ENCODE assay signal across 8 cellular contexts in the genomic region with DNA sequence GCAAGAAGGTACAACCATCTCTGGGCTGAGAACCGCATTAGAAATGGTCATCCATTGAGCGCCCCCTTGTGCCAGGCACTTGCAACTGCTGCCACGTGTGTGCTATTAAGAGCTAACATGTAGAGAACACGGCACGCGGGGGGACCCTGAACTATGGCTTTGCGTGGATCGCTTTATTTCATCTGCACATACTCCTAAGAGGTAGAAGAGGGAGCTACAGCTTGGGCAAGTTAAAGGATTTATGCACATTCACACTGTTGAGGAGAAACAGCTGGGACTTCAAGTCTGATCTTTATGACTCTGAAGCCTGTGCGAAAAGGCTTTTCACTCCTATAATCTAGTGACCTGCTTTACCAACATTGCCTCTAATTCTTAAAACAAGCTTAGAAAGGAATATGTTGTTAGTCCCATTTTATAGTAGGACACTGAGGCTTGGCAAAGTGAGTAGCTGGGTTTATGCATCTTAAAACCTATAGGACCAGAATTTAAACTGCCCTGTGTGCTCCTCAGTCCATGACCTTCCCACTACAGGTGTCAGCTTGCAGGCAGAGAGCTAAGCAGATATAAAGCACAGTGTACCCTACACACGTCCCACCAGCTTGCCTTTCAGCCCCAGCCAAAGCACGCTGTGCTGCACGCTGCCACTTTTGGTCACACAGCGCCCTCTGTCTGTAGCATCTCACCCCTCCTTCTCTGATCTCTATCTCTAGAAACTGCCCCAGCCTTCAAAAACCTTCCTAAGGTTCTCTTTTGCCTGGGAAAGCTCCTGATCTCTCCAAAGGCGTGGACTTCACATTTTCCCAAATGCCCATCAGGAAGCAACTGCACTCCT. TPM values are rescaled to one million over a fixed set of nuclear protein-coding genes. Genes with fewer than 3 reads are reported as not detected.
A peak's percentile ranks its signal among the peaks of the same experiment; 100 is the strongest.
DNase-seq lines count a peak whose midpoint lies in the region; ATAC-seq, FAIRE-seq and TF ChIP-seq lines count a peak whose summit lies in the region.

No MANE protein-coding gene starts in this region.

- no peaks in the 10 kb centered on the region for H3K36me3 Mint-ChIP-seq in activated naive CD4-positive, alpha-beta T cell treated with anti-CD3 and anti-CD28 coated beads, Interleukin-2, amount 50 U/mL, for 72 hours

- no peaks in the 10 kb centered on the region for H3K4me1 ChIP-seq in cardiac muscle cell (ENCODE audit: low read depth)
- H3K4me1 ChIP-seq in psoas muscle: peaks cover 5% of the 10 kb centered on the region

- H3K36me3 ChIP-seq in cardiac muscle cell (no peaks in the 10 kb centered on the region), psoas muscle (ENCODE audit: insufficient read depth in 1 of 2, low read depth in 1 of 2) (no peaks in the 10 kb centered on the region)

- no peaks in the 10 kb centered on the region for H3K9me3 Mint-ChIP-seq in activated naive CD4-positive, alpha-beta T cell treated with anti-CD3 and anti-CD28 coated beads, Interleukin-2, amount 50 U/mL, for 72 hours

- H3K27ac ChIP-seq in cardiac muscle cell: no peak overlapping the region
- H3K27ac ChIP-seq in psoas muscle: no peak overlapping the region

- H3K9me3 ChIP-seq in cardiac muscle cell (ENCODE audit: low read depth): no peaks in the 10 kb centered on the region
- H3K9me3 ChIP-seq in psoas muscle: no peaks in the 10 kb centered on the region

- peak; percentile 79 for FAIRE-seq in urothelium cell line (lab: Jason Lieb, UNC)

- no peak overlapping the region for H3K4me3 ChIP-seq in GM12875 (ENCODE audit: low read depth, low read length)
- no peak overlapping the region for H3K4me3 ChIP-seq in cardiac muscle cell
- H3K4me3 ChIP-seq in psoas muscle: peak overlapping the region; percentile 12

- DNase-seq in NCI-H1105 (lab: John Stamatoyannopoulos, UW): peak; percentile 68
- peak; percentile 73 to 88 for DNase-seq in activated naive CD4-positive, alpha-beta T cell treated with anti-CD3 and anti-CD28 coated beads, Interleukin-2, amount 50 U/mL, for 72 hours (ENCODE audit: low spot score in 2 of 2)
- peak; percentile 86 to 87 for DNase-seq in cardiac muscle cell (ENCODE audit: low read depth in 1 of 2, low spot score in 1 of 2)
- DNase-seq in psoas muscle: peak; percentile 82 to 86
- peak; percentile 82 for DNase-seq in urothelium cell line (ENCODE audit: low spot score)

- WGBS in psoas muscle, 3 donors: 4 to 7% (median 6%) methylated on average over 14 of the region's 14 CpGs

- H3K27me3 ChIP-seq in cardiac muscle cell: no peaks in the 10 kb centered on the region
- H3K27me3 ChIP-seq in psoas muscle (ENCODE audit: insufficient read depth in 3 of 3, low read length in 2 of 3): peaks cover 0 to 6% (median 0%) of the 10 kb centered on the region in 3 donors

- H3K27ac Mint-ChIP-seq in activated naive CD4-positive, alpha-beta T cell treated with anti-CD3 and anti-CD28 coated beads, Interleukin-2, amount 50 U/mL, for 72 hours: peak overlapping the region; percentile 12 to 15

- TF ChIP-seq CTCF in GM12875 (IDR thresholded peaks at IDR 0.05; ENCODE audit: borderline replicate concordance, insufficient read depth, low read depth, low read length): peak; percentile 94
- TF ChIP-seq CTCF in cardiac muscle cell (IDR thresholded peaks at IDR 0.05; ENCODE audit: low read depth, low read length): peak; percentile 95
- TF ChIP-seq CTCF in psoas muscle (IDR thresholded peaks at IDR 0.05): peak; percentile 81

- intact Hi-C loops in psoas muscle (cut with DNase I): loop anchor here (1.0 to 10.0 kb wide), 6 partner anchors 109 to 289 kb away; a partner anchor contains a TSS

- ATAC-seq in HG02759 (IDR thresholded peaks at IDR 0.05; ENCODE audit: unreplicated experiment): peak; percentile 82
- peak; percentile 98 for ATAC-seq in SK-N-SH treated with all-trans-retinoic acid at 6 μM for 48 hours
- ATAC-seq in activated naive CD4-positive, alpha-beta T cell treated with anti-CD3 and anti-CD28 coated beads, Interleukin-2, amount 50 U/mL, for 72 hours: peak; percentile 90 to 96
- peak; percentile 91 to 97 (median 94) for ATAC-seq in psoas muscle

TF ChIP-seq in SK-N-SH treated with all-trans-retinoic acid at 6 μM for 48 hours, 23 proteins besides CTCF, POLR2A, EP300 and RAD21:
- TF ChIP-seq, protein P1, sequence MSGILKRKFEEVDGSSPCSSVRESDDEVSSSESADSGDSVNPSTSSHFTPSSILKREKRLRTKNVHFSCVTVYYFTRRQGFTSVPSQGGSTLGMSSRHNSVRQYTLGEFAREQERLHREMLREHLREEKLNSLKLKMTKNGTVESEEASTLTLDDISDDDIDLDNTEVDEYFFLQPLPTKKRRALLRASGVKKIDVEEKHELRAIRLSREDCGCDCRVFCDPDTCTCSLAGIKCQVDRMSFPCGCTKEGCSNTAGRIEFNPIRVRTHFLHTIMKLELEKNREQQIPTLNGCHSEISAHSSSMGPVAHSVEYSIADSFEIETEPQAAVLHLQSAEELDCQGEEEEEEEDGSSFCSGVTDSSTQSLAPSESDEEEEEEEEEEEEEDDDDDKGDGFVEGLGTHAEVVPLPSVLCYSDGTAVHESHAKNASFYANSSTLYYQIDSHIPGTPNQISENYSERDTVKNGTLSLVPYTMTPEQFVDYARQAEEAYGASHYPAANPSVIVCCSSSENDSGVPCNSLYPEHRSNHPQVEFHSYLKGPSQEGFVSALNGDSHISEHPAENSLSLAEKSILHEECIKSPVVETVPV (CRISPR knock-in tag; IDR thresholded peaks at IDR 0.05): no peak
- TF ChIP-seq ESRRG (CRISPR knock-in tag; IDR thresholded peaks at IDR 0.05) (no peak), CSDC2 (CRISPR knock-in tag; IDR thresholded peaks at IDR 0.05) (no peak), OSR1 (CRISPR knock-in tag; IDR thresholded peaks at IDR 0.05) (no peak), ARNTL (CRISPR knock-in tag; IDR thresholded peaks at IDR 0.05; ENCODE audit: borderline replicate concordance, low read depth) (no peak), TCF4 (CRISPR knock-in tag; IDR thresholded peaks at IDR 0.05; ENCODE audit: borderline replicate concordance) (no peak), SNAI2 (CRISPR knock-in tag; IDR thresholded peaks at IDR 0.05) (no peak), GLIS3 (CRISPR knock-in tag; IDR thresholded peaks at IDR 0.05) (no peak), TOX (CRISPR knock-in tag; IDR thresholded peaks at IDR 0.05; ENCODE audit: borderline replicate concordance) (no peak)
- TF ChIP-seq, protein P2, sequence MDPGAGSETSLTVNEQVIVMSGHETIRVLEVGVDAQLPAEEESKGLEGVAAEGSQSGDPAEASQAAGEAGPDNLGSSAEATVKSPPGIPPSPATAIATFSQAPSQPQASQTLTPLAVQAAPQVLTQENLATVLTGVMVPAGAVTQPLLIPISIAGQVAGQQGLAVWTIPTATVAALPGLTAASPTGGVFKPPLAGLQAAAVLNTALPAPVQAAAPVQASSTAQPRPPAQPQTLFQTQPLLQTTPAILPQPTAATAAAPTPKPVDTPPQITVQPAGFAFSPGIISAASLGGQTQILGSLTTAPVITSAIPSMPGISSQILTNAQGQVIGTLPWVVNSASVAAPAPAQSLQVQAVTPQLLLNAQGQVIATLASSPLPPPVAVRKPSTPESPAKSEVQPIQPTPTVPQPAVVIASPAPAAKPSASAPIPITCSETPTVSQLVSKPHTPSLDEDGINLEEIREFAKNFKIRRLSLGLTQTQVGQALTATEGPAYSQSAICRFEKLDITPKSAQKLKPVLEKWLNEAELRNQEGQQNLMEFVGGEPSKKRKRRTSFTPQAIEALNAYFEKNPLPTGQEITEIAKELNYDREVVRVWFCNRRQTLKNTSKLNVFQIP (CRISPR knock-in tag; IDR thresholded peaks at IDR 0.05; ENCODE audit: borderline replicate concordance, low read depth): no peak

RNA-seq across cellular contexts. Expression of a gene that starts 57.8 kb away (rescaled TPM):
- 1 to 10 TPM; 8.0 to 8.8 TPM for total RNA-seq in activated naive CD4-positive, alpha-beta T cell treated with anti-CD3 and anti-CD28 coated beads, Interleukin-2, amount 50 U/mL, for 72 hours
- total RNA-seq in cardiac muscle cell (1.9 and 2.2 TPM in 2 replicates), psoas muscle (1 to 10 TPM in 2 of 4 donors, under 1 TPM in 2; 0.25 to 1.9 (median 0.92) TPM)
- polyA plus RNA-seq in cardiac muscle cell (0.75 and 2.1 TPM in 2 replicates), psoas muscle (under 1 TPM; 0.49 to 0.64 (median 0.55) TPM)
